1 cellular context compared by ENCODE assay signal in the genomic region with DNA sequence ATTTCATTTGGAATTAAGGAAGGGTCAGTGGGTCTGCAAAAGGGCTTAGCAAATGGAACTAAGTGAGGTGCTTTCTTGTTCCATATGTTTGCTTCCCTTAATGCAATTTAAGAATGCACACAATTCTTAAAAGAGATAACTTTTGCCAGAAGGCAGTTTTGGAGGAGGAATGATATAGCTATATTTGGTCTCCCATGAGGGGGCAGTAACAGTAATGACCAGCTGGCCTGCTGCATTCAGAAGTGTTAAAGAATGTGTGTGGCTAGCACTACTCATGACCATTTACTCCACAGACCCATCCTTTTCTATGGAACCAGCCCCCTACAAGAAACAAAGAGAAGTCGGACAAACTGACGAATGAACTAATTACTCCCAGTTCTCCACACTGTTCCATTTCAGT.
TF ChIP-seq lines count a peak whose summit lies in the region.

No MANE protein-coding gene starts in this region.

TF ChIP-seq in HEK293, 187 proteins besides CTCF, POLR2A, EP300 and RAD21 (continued from another document):
- TF ChIP-seq, protein P1, sequence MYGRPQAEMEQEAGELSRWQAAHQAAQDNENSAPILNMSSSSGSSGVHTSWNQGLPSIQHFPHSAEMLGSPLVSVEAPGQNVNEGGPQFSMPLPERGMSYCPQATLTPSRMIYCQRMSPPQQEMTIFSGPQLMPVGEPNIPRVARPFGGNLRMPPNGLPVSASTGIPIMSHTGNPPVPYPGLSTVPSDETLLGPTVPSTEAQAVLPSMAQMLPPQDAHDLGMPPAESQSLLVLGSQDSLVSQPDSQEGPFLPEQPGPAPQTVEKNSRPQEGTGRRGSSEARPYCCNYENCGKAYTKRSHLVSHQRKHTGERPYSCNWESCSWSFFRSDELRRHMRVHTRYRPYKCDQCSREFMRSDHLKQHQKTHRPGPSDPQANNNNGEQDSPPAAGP (tag by site-specific recombination; IDR thresholded peaks at IDR 0.05), result no peak
- no peak for TF ChIP-seq ZFHX2 (tag by site-specific recombination; conservative IDR thresholded peaks at IDR 0.05)
- no peak for TF ChIP-seq SP7 (tag by site-specific recombination; IDR thresholded peaks at IDR 0.05)
- no peak for TF ChIP-seq YY2 (tag by site-specific recombination; IDR thresholded peaks at IDR 0.05)
- TF ChIP-seq, protein P2, sequence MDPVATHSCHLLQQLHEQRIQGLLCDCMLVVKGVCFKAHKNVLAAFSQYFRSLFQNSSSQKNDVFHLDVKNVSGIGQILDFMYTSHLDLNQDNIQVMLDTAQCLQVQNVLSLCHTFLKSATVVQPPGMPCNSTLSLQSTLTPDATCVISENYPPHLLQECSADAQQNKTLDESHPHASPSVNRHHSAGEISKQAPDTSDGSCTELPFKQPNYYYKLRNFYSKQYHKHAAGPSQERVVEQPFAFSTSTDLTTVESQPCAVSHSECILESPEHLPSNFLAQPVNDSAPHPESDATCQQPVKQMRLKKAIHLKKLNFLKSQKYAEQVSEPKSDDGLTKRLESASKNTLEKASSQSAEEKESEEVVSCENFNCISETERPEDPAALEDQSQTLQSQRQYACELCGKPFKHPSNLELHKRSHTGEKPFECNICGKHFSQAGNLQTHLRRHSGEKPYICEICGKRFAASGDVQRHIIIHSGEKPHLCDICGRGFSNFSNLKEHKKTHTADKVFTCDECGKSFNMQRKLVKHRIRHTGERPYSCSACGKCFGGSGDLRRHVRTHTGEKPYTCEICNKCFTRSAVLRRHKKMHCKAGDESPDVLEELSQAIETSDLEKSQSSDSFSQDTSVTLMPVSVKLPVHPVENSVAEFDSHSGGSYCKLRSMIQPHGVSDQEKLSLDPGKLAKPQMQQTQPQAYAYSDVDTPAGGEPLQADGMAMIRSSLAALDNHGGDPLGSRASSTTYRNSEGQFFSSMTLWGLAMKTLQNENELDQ (tag by site-specific recombination; IDR thresholded peaks at IDR 0.05; ENCODE audit: low read depth), result no peak
- TF ChIP-seq, protein P3, sequence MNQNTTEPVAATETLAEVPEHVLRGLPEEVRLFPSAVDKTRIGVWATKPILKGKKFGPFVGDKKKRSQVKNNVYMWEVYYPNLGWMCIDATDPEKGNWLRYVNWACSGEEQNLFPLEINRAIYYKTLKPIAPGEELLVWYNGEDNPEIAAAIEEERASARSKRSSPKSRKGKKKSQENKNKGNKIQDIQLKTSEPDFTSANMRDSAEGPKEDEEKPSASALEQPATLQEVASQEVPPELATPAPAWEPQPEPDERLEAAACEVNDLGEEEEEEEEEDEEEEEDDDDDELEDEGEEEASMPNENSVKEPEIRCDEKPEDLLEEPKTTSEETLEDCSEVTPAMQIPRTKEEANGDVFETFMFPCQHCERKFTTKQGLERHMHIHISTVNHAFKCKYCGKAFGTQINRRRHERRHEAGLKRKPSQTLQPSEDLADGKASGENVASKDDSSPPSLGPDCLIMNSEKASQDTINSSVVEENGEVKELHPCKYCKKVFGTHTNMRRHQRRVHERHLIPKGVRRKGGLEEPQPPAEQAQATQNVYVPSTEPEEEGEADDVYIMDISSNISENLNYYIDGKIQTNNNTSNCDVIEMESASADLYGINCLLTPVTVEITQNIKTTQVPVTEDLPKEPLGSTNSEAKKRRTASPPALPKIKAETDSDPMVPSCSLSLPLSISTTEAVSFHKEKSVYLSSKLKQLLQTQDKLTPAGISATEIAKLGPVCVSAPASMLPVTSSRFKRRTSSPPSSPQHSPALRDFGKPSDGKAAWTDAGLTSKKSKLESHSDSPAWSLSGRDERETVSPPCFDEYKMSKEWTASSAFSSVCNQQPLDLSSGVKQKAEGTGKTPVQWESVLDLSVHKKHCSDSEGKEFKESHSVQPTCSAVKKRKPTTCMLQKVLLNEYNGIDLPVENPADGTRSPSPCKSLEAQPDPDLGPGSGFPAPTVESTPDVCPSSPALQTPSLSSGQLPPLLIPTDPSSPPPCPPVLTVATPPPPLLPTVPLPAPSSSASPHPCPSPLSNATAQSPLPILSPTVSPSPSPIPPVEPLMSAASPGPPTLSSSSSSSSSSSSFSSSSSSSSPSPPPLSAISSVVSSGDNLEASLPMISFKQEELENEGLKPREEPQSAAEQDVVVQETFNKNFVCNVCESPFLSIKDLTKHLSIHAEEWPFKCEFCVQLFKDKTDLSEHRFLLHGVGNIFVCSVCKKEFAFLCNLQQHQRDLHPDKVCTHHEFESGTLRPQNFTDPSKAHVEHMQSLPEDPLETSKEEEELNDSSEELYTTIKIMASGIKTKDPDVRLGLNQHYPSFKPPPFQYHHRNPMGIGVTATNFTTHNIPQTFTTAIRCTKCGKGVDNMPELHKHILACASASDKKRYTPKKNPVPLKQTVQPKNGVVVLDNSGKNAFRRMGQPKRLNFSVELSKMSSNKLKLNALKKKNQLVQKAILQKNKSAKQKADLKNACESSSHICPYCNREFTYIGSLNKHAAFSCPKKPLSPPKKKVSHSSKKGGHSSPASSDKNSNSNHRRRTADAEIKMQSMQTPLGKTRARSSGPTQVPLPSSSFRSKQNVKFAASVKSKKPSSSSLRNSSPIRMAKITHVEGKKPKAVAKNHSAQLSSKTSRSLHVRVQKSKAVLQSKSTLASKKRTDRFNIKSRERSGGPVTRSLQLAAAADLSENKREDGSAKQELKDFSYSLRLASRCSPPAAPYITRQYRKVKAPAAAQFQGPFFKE (tag by site-specific recombination; IDR thresholded peaks at IDR 0.05; ENCODE audit: borderline replicate concordance), result no peak
- no peak for TF ChIP-seq ZNF350 (tag by site-specific recombination; IDR thresholded peaks at IDR 0.05)
- TF ChIP-seq SP2 (tag by site-specific recombination; IDR thresholded peaks at IDR 0.05), result no peak
TF ChIP-seq in HEK293: peak in this region for 0.
